ENCODE assay signal across 8 cellular contexts in genomic region chr19:16326401-16327130, GRCh38. TPM values are rescaled to one million over a fixed set of nuclear protein-coding genes. Genes with fewer than 3 reads are reported as not detected.
DNase-seq lines count a peak whose midpoint lies in the region; ATAC-seq and TF ChIP-seq lines count a peak whose summit lies in the region.

No MANE protein-coding gene starts in this region.

- H3K27ac ChIP-seq in esophagus muscularis mucosa (replicated peaks in 1 of 4) (peak overlapping the region; percentile 97 to 99 (median 98)), trophoblast cell (ENCODE audit: low read depth, low read length) (no peak overlapping the region), foreskin keratinocyte (no peak overlapping the region)

- H3K4me3 ChIP-seq in GM12875 (ENCODE audit: low read depth, low read length) (peak overlapping the region; percentile 81), esophagus muscularis mucosa (peak overlapping the region; percentile 78 to 98 (median 84)), trophoblast cell (ENCODE audit: low read depth, low read length) (peak overlapping the region; percentile 12)

- H2BK12ac ChIP-seq in trophoblast cell (ENCODE audit: low read length): no peak overlapping the region

- no peak overlapping the region for H3K23ac ChIP-seq in trophoblast cell (ENCODE audit: low read length)

- H2AK5ac ChIP-seq in trophoblast cell (ENCODE audit: low read length): no peak overlapping the region

- H3K4ac ChIP-seq in trophoblast cell (ENCODE audit: low read depth, low read length): no peak overlapping the region

- ATAC-seq in foreskin keratinocyte: no peak

- H3K27me3 ChIP-seq in esophagus muscularis mucosa: peaks cover 0 to 6% (median 0%) of the 10 kb centered on the region in 4 donors
- H3K27me3 ChIP-seq in trophoblast cell (ENCODE audit: insufficient read depth, low read length): peaks cover 39% of the 10 kb centered on the region
- peaks cover 49% of the 10 kb centered on the region for H3K27me3 ChIP-seq in foreskin keratinocyte

- peaks cover 11 to 42% (median 29%) of the 10 kb centered on the region in 4 donors for H3K36me3 ChIP-seq in esophagus muscularis mucosa
- H3K36me3 ChIP-seq in trophoblast cell (ENCODE audit: control insufficient read depth in 1 of 2, insufficient read depth in 2 of 2, low read length in 2 of 2): no peaks in the 10 kb centered on the region

- no peak overlapping the region for H4K8ac ChIP-seq in trophoblast cell (ENCODE audit: low read depth, low read length)

- H3K9ac ChIP-seq in trophoblast cell (ENCODE audit: low read length): no peak overlapping the region

- TF ChIP-seq EP300 in esophagus muscularis mucosa (IDR thresholded peaks at IDR 0.05): no peak

- no peaks in the 10 kb centered on the region for H3K9me3 ChIP-seq in esophagus muscularis mucosa
- no peaks in the 10 kb centered on the region for H3K9me3 ChIP-seq in trophoblast cell (ENCODE audit: insufficient read depth, low read depth, low read length)

- peak; percentile 26 to 50 for DNase-seq in activated CD4-positive, alpha-beta T cell treated with anti-CD3 and anti-CD28 coated beads for 4 hours
- no peak for DNase-seq in esophagus muscularis mucosa (ENCODE audit: extremely low spot score)
- peak in 1 of 2 donors; percentile 20 for DNase-seq in trophoblast cell
- DNase-seq in foreskin keratinocyte: no peak
- DNase-seq in amygdala (lab: John Stamatoyannopoulos, UW): no peak
- no peak for DNase-seq in NCI-H146 (lab: John Stamatoyannopoulos, UW)
- no peak for DNase-seq in 8988T

- H3K14ac ChIP-seq in trophoblast cell (ENCODE audit: low read length): no peak overlapping the region

- TF ChIP-seq CTCF in GM12875 (IDR thresholded peaks at IDR 0.05; ENCODE audit: borderline replicate concordance, insufficient read depth, low read depth, low read length): no peak
- TF ChIP-seq CTCF in esophagus muscularis mucosa (IDR thresholded peaks at IDR 0.05): no peak
- TF ChIP-seq CTCF in foreskin keratinocyte (conservative IDR thresholded peaks at IDR 0.05): no peak

- no peaks in the 10 kb centered on the region for H3K79me2 ChIP-seq in trophoblast cell (ENCODE audit: control insufficient read depth, insufficient read depth, low read length, poor library complexity)

- 57% methylated on average over 54 of the region's 55 CpGs for WGBS in esophagus muscularis mucosa
- WGBS in trophoblast cell (ENCODE audit: extremely low coverage, insufficient coverage, insufficient read length): no CpG with 5 or more reads among the region's 55 CpGs

- intact Hi-C loops in esophagus muscularis mucosa (cut with DNase I): loop anchor here (5.0 kb wide), 2 partner anchors 44 to 56 kb away; no protein-coding TSS in a partner anchor

- TF ChIP-seq POLR2A in esophagus muscularis mucosa (IDR thresholded peaks at IDR 0.05; ENCODE audit: low read depth): no peak

- H4K12ac ChIP-seq in trophoblast cell (ENCODE audit: low read depth, low read length): no peak overlapping the region

- H2AFZ ChIP-seq in trophoblast cell (ENCODE audit: insufficient read depth, low read length, poor library complexity): no peak overlapping the region

- no peak overlapping the region for H3K4me2 ChIP-seq in trophoblast cell (ENCODE audit: low read length)

- no peak overlapping the region for H2BK120ac ChIP-seq in trophoblast cell (ENCODE audit: insufficient read depth, low read length, poor library complexity)

- H3K4me1 ChIP-seq in esophagus muscularis mucosa: peaks cover 22 to 60% (median 51%) of the 10 kb centered on the region in 4 donors
- H3K4me1 ChIP-seq in trophoblast cell (ENCODE audit: control insufficient read depth in 1 of 2, insufficient read depth in 2 of 2, low read length in 2 of 2): peaks cover 3 to 9% of the 10 kb centered on the region in 2 experiments
- no peaks in the 10 kb centered on the region for H3K4me1 ChIP-seq in foreskin keratinocyte

- H2BK5ac ChIP-seq in trophoblast cell (ENCODE audit: low read depth, low read length, poor library complexity): no peak overlapping the region

- H4K91ac ChIP-seq in trophoblast cell (ENCODE audit: low read depth, low read length): no peak overlapping the region

- H3K79me1 ChIP-seq in trophoblast cell (ENCODE audit: low read length): no peaks in the 10 kb centered on the region

- no peak overlapping the region for H3K18ac ChIP-seq in trophoblast cell (ENCODE audit: low read length)

RNA-seq across cellular contexts. Expression of gene KLF2, which starts 1.9 kb away (rescaled TPM):
- total RNA-seq in esophagus muscularis mucosa (10 to 100 TPM; 64.9 to 74.1 (median 68.5) TPM), foreskin keratinocyte (0.32 and 0.65 TPM in 2 replicates)
- 1.0 and 1.2 TPM in 2 replicates for polyA plus RNA-seq in trophoblast cell (2013)
- 0.22 and 0.32 TPM in 2 replicates for polyA plus RNA-seq in foreskin keratinocyte

Comparison
In these comparisons a context has a peak if more than half of its experiments do, and no peak if none do; other contexts are left out.
1. H3K4me3 ChIP-seq: peak in every context shown above with its lines; median percentile 84 in esophagus muscularis mucosa; 81 in GM12875; 12 in trophoblast cell.
2. DNase-seq: peak in activated CD4-positive, alpha-beta T cell treated with anti-CD3 and anti-CD28 coated beads for 4 hours (2 of 2); none in esophagus muscularis mucosa (single experiment), foreskin keratinocyte (0 of 2), amygdala (0 of 56), NCI-H146 (single experiment) and 8988T (single experiment).
3. H3K27ac ChIP-seq: peak in esophagus muscularis mucosa (4 of 4); none in trophoblast cell (single experiment) and foreskin keratinocyte (single experiment).
4. RNA of gene KLF2, which starts 1.9 kb away (total RNA-seq): 64.9 to 74.1 TPM in esophagus muscularis mucosa; 0.32 to 0.65 TPM in foreskin keratinocyte; every median in the first group is over 10 times any median in the second.